ENCODE assay signal across 8 cellular contexts in the genomic region with DNA sequence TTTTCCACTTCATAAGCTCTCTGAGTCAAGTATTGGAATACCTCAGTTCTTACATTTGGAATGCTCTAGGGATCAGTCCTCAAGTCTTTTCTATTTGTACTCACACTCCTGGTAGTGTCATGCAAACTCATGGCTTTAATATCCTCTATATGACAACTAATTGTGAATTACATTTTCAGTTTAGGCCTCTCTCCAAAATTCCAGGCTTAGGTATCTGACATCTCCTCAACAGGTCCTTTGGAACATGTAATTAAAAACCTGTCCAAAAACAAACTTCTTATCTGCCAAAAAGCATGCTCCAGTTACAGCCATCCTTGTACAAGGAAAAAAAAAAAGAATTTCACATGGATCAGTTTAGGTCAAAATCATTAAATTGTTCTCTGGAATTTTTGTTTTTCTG.
"Had no signal": no experiment of that assay in that cellular context is flagged by ENCODE, and none has a peak within 500 bp of the region (broad histone marks: within the 10 kb centered on the region; RNA-seq: fewer than 3 reads in every experiment).

No MANE protein-coding gene starts in this region.

- H3K9ac ChIP-seq: KMS-11 had no signal

- H3K27ac ChIP-seq: KMS-11 had no signal

- H3K4me2 ChIP-seq: GM23338, KMS-11 had no signal

- FAIRE-seq: H1, H54, HTR-8/SVneo had no signal

- H2AFZ ChIP-seq: GM23338 had no signal

- ATAC-seq: GM23338 had no signal

- H3K4me3 ChIP-seq: GM23338 had no signal

- DNase-seq: H9, HCEC 1CT, KBM-7 had no signal
